13 cellular contexts compared by ENCODE assay signal in genomic region chrX:112043997-112044396, GRCh38. TPM values are rescaled to one million over a fixed set of nuclear protein-coding genes. Genes with fewer than 3 reads are reported as not detected.
A peak's percentile ranks its signal among the peaks of the same experiment; 100 is the strongest.
DNase-seq lines count a peak whose midpoint lies in the region; ATAC-seq and TF ChIP-seq lines count a peak whose summit lies in the region.
"Had no signal": no experiment of that assay in that cellular context is flagged by ENCODE, and none has a peak within 500 bp of the region (broad histone marks: within the 10 kb centered on the region; RNA-seq: fewer than 3 reads in every experiment).

No MANE protein-coding gene starts in this region.

- no peak for DNase-seq in activated CD8-positive, alpha-beta T cell treated with anti-CD3 and anti-CD28 coated beads for 36 hours
- no peak for DNase-seq in activated CD8-positive, alpha-beta T cell treated with anti-CD3 and anti-CD28 coated beads, Interleukin-2, amount 10 ng/mL, durations not matched to agents 7 days and 5 days
- peak; percentile 70 for DNase-seq in NCI-H82 (lab: John Stamatoyannopoulos, UW)
- DNase-seq in epithelial cell of proximal tubule (ENCODE audit: low read depth) = peak; percentile 2
- no peak for DNase-seq in type B pancreatic cell (ENCODE audit: extremely low spot score, unreplicated experiment)
- DNase-seq in T-helper 17 cell = no peak
- DNase-seq in Ammon's horn (ENCODE audit: low spot score) = no peak
- DNase-seq: activated CD4-positive, alpha-beta T cell treated with anti-CD3 and anti-CD28 coated beads, Interleukin-2, amount 50 U/mL, for 48 hours; amygdala; foreskin fibroblast; Peyer's patch had no signal

- no peak overlapping the region for H3K4me3 Mint-ChIP-seq in activated CD8-positive, alpha-beta T cell treated with anti-CD3 and anti-CD28 coated beads for 36 hours
- no peak overlapping the region for H3K4me3 Mint-ChIP-seq in activated CD8-positive, alpha-beta T cell treated with anti-CD3 and anti-CD28 coated beads, Interleukin-2, amount 10 ng/mL, durations not matched to agents 7 days and 5 days
- H3K4me3 Mint-ChIP-seq in type B pancreatic cell (no peak overlapping the region), T-helper 17 cell (no peak overlapping the region)

- no peak overlapping the region for H3K4me3 ChIP-seq in epithelial cell of proximal tubule (ENCODE audit: low read depth, low read length)
- H3K4me3 ChIP-seq: BLaER1, Peyer's patch had no signal

- TF ChIP-seq CTCF in activated CD8-positive, alpha-beta T cell treated with anti-CD3 and anti-CD28 coated beads for 36 hours (IDR thresholded peaks at IDR 0.05) = peak; percentile 22
- peak; percentile 47 for TF ChIP-seq CTCF in epithelial cell of proximal tubule (conservative IDR thresholded peaks at IDR 0.05; ENCODE audit: low read depth, low read length)
- TF ChIP-seq CTCF in type B pancreatic cell (conservative IDR thresholded peaks at IDR 0.05) = peak; percentile 75

- CTCF ChIA-PET in activated CD8-positive, alpha-beta T cell treated with anti-CD3 and anti-CD28 coated beads for 36 hours (lab: Charles Lee) = interaction anchor here (1.6 to 2.2 kb wide), 2 partner anchors 174 to 178 kb away, joined by 3 to 13 read pairs; no protein-coding TSS in a partner anchor
- CTCF ChIA-PET in activated CD8-positive, alpha-beta T cell treated with anti-CD3 and anti-CD28 coated beads, Interleukin-2, amount 10 ng/mL, durations not matched to agents 7 days and 5 days (lab: Charles Lee) = interaction anchor here (1.4 kb wide), 1 partner anchor 174 kb away, joined by 4 read pairs; no protein-coding TSS in a partner anchor

- no peaks in the 10 kb centered on the region for H3K9me3 Mint-ChIP-seq in activated CD8-positive, alpha-beta T cell treated with anti-CD3 and anti-CD28 coated beads for 36 hours
- no peaks in the 10 kb centered on the region for H3K9me3 Mint-ChIP-seq in activated CD8-positive, alpha-beta T cell treated with anti-CD3 and anti-CD28 coated beads, Interleukin-2, amount 10 ng/mL, durations not matched to agents 7 days and 5 days (ENCODE audit: insufficient read depth)
- H3K9me3 Mint-ChIP-seq in type B pancreatic cell = no peaks in the 10 kb centered on the region

- intact Hi-C loops in activated CD8-positive, alpha-beta T cell treated with anti-CD3 and anti-CD28 coated beads for 36 hours (cut with micrococcal nuclease) = no loop called here

- H3K9me3 ChIP-seq in T-helper 17 cell (ENCODE audit: control insufficient read depth, low read length, poor library complexity, severe bottlenecking) = no peaks in the 10 kb centered on the region
- H3K9me3 ChIP-seq: BLaER1, Peyer's patch had no signal

- H3K4me1 Mint-ChIP-seq in activated CD8-positive, alpha-beta T cell treated with anti-CD3 and anti-CD28 coated beads for 36 hours (ENCODE audit: low read depth) = no peaks in the 10 kb centered on the region
- no peaks in the 10 kb centered on the region for H3K4me1 Mint-ChIP-seq in activated CD8-positive, alpha-beta T cell treated with anti-CD3 and anti-CD28 coated beads, Interleukin-2, amount 10 ng/mL, durations not matched to agents 7 days and 5 days (ENCODE audit: low read depth)
- no peaks in the 10 kb centered on the region for H3K4me1 Mint-ChIP-seq in type B pancreatic cell (ENCODE audit: unreplicated experiment)
- no peaks in the 10 kb centered on the region for H3K4me1 Mint-ChIP-seq in T-helper 17 cell

- POLR2A ChIA-PET in activated CD8-positive, alpha-beta T cell treated with anti-CD3 and anti-CD28 coated beads for 36 hours (lab: Charles Lee) = no interaction called here
- POLR2A ChIA-PET in activated CD8-positive, alpha-beta T cell treated with anti-CD3 and anti-CD28 coated beads, Interleukin-2, amount 10 ng/mL, durations not matched to agents 7 days and 5 days (lab: Charles Lee) = no interaction called here

- no peak for ATAC-seq in activated CD8-positive, alpha-beta T cell treated with anti-CD3 and anti-CD28 coated beads for 36 hours
- no peak for ATAC-seq in activated CD8-positive, alpha-beta T cell treated with anti-CD3 and anti-CD28 coated beads, Interleukin-2, amount 10 ng/mL, durations not matched to agents 7 days and 5 days
- ATAC-seq in T-helper 17 cell = no peak
- no peak for ATAC-seq in GM19395 (IDR thresholded peaks at IDR 0.05; ENCODE audit: unreplicated experiment)

- no peak overlapping the region for H3K27ac Mint-ChIP-seq in activated CD8-positive, alpha-beta T cell treated with anti-CD3 and anti-CD28 coated beads for 36 hours
- H3K27ac Mint-ChIP-seq in activated CD8-positive, alpha-beta T cell treated with anti-CD3 and anti-CD28 coated beads, Interleukin-2, amount 10 ng/mL, durations not matched to agents 7 days and 5 days = no peak overlapping the region
- H3K27ac Mint-ChIP-seq in type B pancreatic cell (no peak overlapping the region), T-helper 17 cell (no peak overlapping the region)

- no peaks in the 10 kb centered on the region for H3K27me3 Mint-ChIP-seq in activated CD8-positive, alpha-beta T cell treated with anti-CD3 and anti-CD28 coated beads for 36 hours
- no peaks in the 10 kb centered on the region for H3K27me3 Mint-ChIP-seq in activated CD8-positive, alpha-beta T cell treated with anti-CD3 and anti-CD28 coated beads, Interleukin-2, amount 10 ng/mL, durations not matched to agents 7 days and 5 days (ENCODE audit: low read depth)
- H3K27me3 Mint-ChIP-seq in type B pancreatic cell (peaks cover 8% of the 10 kb centered on the region), T-helper 17 cell (peaks cover 14% of the 10 kb centered on the region)

- no peaks in the 10 kb centered on the region for H3K36me3 Mint-ChIP-seq in activated CD8-positive, alpha-beta T cell treated with anti-CD3 and anti-CD28 coated beads for 36 hours (ENCODE audit: low read depth)
- H3K36me3 Mint-ChIP-seq in activated CD8-positive, alpha-beta T cell treated with anti-CD3 and anti-CD28 coated beads, Interleukin-2, amount 10 ng/mL, durations not matched to agents 7 days and 5 days (ENCODE audit: low read depth) = no peaks in the 10 kb centered on the region
- no peaks in the 10 kb centered on the region for H3K36me3 Mint-ChIP-seq in type B pancreatic cell
- no peaks in the 10 kb centered on the region for H3K36me3 Mint-ChIP-seq in T-helper 17 cell (ENCODE audit: low read depth)

RNA-seq across cellular contexts. Expression of gene TRPC5, which starts 38.6 kb away (rescaled TPM):
- not detected for total RNA-seq in activated CD8-positive, alpha-beta T cell treated with anti-CD3 and anti-CD28 coated beads for 36 hours
- total RNA-seq in activated CD8-positive, alpha-beta T cell treated with anti-CD3 and anti-CD28 coated beads, Interleukin-2, amount 10 ng/mL, durations not matched to agents 7 days and 5 days = not detected
- total RNA-seq in epithelial cell of proximal tubule (not detected in 2 replicates), type B pancreatic cell (ENCODE audit: low replicate concordance) (0.26 and 0.99 TPM in 2 replicates), T-helper 17 cell (not detected)
- total RNA-seq: Peyer's patch had no signal

RNA-seq across cellular contexts. Expression of gene RTL4, which starts 38.8 kb away (rescaled TPM):
- total RNA-seq in activated CD8-positive, alpha-beta T cell treated with anti-CD3 and anti-CD28 coated beads for 36 hours = not detected
- total RNA-seq in activated CD8-positive, alpha-beta T cell treated with anti-CD3 and anti-CD28 coated beads, Interleukin-2, amount 10 ng/mL, durations not matched to agents 7 days and 5 days = not detected
- total RNA-seq in epithelial cell of proximal tubule (not detected in 2 replicates), type B pancreatic cell (ENCODE audit: low replicate concordance) (not detected in 2 replicates), T-helper 17 cell (not detected)
- total RNA-seq: Peyer's patch had no signal

Comparison
In these comparisons a context has a peak if more than half of its experiments do, and no peak if none do; other contexts are left out.
1. DNase-seq: peak in NCI-H82 (single experiment) and epithelial cell of proximal tubule (single experiment); none in activated CD8-positive, alpha-beta T cell treated with anti-CD3 and anti-CD28 coated beads for 36 hours (single experiment), activated CD8-positive, alpha-beta T cell treated with anti-CD3 and anti-CD28 coated beads, Interleukin-2, amount 10 ng/mL, durations not matched to agents 7 days and 5 days (single experiment), type B pancreatic cell (single experiment), T-helper 17 cell (0 of 3) and Ammon's horn (single experiment).
2. CTCF ChIP-seq: peak in every context shown above with its lines; median percentile 75 in type B pancreatic cell; 47 in epithelial cell of proximal tubule; 22 in activated CD8-positive, alpha-beta T cell treated with anti-CD3 and anti-CD28 coated beads for 36 hours.